8 cellular contexts compared by ENCODE assay signal in the genomic region with DNA sequence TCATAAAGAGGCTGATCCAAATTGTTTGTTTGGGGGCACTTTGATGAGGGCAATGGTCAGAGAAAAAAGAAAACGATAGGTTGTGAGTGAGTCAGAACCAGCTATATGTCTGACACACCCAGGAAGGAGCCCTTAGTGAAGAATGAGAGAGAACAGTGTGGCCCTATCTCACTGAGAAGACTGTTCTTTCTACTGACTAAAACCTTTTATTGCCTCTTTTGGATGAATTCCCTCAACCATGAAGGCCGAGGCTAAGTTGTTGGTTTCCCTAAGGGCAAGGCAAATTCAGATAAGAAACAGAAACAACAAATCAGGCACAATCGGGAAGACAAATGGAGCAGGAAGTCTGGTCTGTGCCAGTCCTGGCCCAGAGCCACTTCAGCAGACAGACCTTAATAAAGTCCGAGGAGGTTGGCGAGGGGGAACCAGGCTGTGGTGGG.
DNase-seq lines count a peak whose midpoint lies in the region; ATAC-seq lines count a peak whose summit lies in the region.

No MANE protein-coding gene starts in this region.

- no peaks in the 10 kb centered on the region for H3K27me3 Mint-ChIP-seq in CD4-positive, alpha-beta memory T cell

- H3K9me3 ChIP-seq in CD4-positive, alpha-beta memory T cell (ENCODE audit: control insufficient read depth in 1 of 2, low read length in 2 of 2), result no peaks in the 10 kb centered on the region
- H3K9me3 ChIP-seq in mucosa of rectum (ENCODE audit: control insufficient read depth in 2 of 2, low read length in 2 of 2), result no peaks in the 10 kb centered on the region

- peaks cover 51% of the 10 kb centered on the region for H3K36me3 ChIP-seq in CD4-positive, alpha-beta memory T cell (ENCODE audit: insufficient read depth, low read length)
- peaks cover 7 to 17% of the 10 kb centered on the region in 2 donors for H3K36me3 ChIP-seq in mucosa of rectum (ENCODE audit: control insufficient read depth in 2 of 2, insufficient read depth in 2 of 2, low read length in 2 of 2)

- H3K27me3 ChIP-seq in CD4-positive, alpha-beta memory T cell (ENCODE audit: insufficient read depth, low read length), result no peaks in the 10 kb centered on the region
- no peaks in the 10 kb centered on the region for H3K27me3 ChIP-seq in mucosa of rectum (ENCODE audit: control insufficient read depth in 2 of 2, insufficient read depth in 2 of 2, low read length in 2 of 2)

- no peak overlapping the region for H3K4me3 ChIP-seq in CD4-positive, alpha-beta memory T cell (ENCODE audit: low read length in 2 of 2)
- H3K4me3 ChIP-seq in mucosa of rectum (ENCODE audit: low read length in 2 of 2), result peak overlapping the region; percentile 30 to 53

- DNase-seq in CD4-positive, alpha-beta memory T cell, result no peak
- DNase-seq in NCI-H748 (lab: John Stamatoyannopoulos, UW; ENCODE audit: unreplicated experiment) (peak; percentile 60), UCSD-AML1 (lab: John Stamatoyannopoulos, UW; ENCODE audit: unreplicated experiment) (no peak), NCI-H187 treated with DMSO at 0.1 percent for 48 hours (lab: John Stamatoyannopoulos, UW) (no peak)
- no peak for DNase-seq in central memory CD4-positive, alpha-beta T cell

- peaks cover 55 to 86% (median 69%) of the 10 kb centered on the region in 4 donors for H3K4me1 Mint-ChIP-seq in CD4-positive, alpha-beta memory T cell

- intact Hi-C loops in CD4-positive, alpha-beta memory T cell (cut with micrococcal nuclease), result no loop called here

- no peaks in the 10 kb centered on the region for H3K9me3 Mint-ChIP-seq in CD4-positive, alpha-beta memory T cell

- POLR2A ChIA-PET in CD4-positive, alpha-beta memory T cell (lab: Charles Lee; ENCODE audit: partially characterized antibody), result interaction anchor here (1.1 to 2.3 kb wide), 8 partner anchors 9 to 83 kb away, joined by 3 to 8 read pairs (median 5); a partner anchor contains a TSS

- ATAC-seq in GM21367 (IDR thresholded peaks at IDR 0.05; ENCODE audit: unreplicated experiment), result no peak

- peak overlapping the region; percentile 28 for H3K27ac ChIP-seq in CD4-positive, alpha-beta memory T cell (ENCODE audit: low read depth, low read length)
- peak overlapping the region; percentile 20 for H3K27ac ChIP-seq in cingulate gyrus (ENCODE audit: low read depth, low read length)
- H3K27ac ChIP-seq in mucosa of rectum (ENCODE audit: low read depth in 2 of 2, low read length in 2 of 2), result peak overlapping the region; percentile 67 to 78

- H3K9ac ChIP-seq in mucosa of rectum (ENCODE audit: low read depth in 1 of 2, low read length in 2 of 2), result peak overlapping the region in 1 of 2 donors; percentile 15

- H3K4me3 Mint-ChIP-seq in CD4-positive, alpha-beta memory T cell, result peak overlapping the region in 5 of 8 donors; percentile 27 to 65 (median 45)

- H3K4me1 ChIP-seq in CD4-positive, alpha-beta memory T cell (ENCODE audit: insufficient read depth, low read length), result peaks cover 63% of the 10 kb centered on the region
- peaks cover 15 to 25% of the 10 kb centered on the region in 2 donors for H3K4me1 ChIP-seq in mucosa of rectum (ENCODE audit: control insufficient read depth in 2 of 2, insufficient read depth in 2 of 2, low read length in 2 of 2)

- peak overlapping the region; percentile 63 to 94 (median 92) for H3K27ac Mint-ChIP-seq in CD4-positive, alpha-beta memory T cell

- CTCF ChIA-PET in CD4-positive, alpha-beta memory T cell (lab: Charles Lee; ENCODE audit: partially characterized antibody), result interaction anchor here (1.0 to 1.1 kb wide), 2 partner anchors 81 to 490 kb away, joined by 3 to 5 read pairs; no protein-coding TSS in a partner anchor

- peaks cover 70 to 88% of the 10 kb centered on the region in 2 donors for H3K36me3 Mint-ChIP-seq in CD4-positive, alpha-beta memory T cell

Comparison
In these comparisons a context has a peak if more than half of its experiments do, and no peak if none do; other contexts are left out.
1. H3K27ac ChIP-seq: peak in every context shown above with its lines; median percentile 72 in mucosa of rectum; 28 in CD4-positive, alpha-beta memory T cell; 20 in cingulate gyrus.
2. H3K4me3 ChIP-seq: peak in mucosa of rectum (2 of 2); none in CD4-positive, alpha-beta memory T cell (0 of 2).